Comparison of ENCODE assay signal across 9 cellular contexts in genomic region chr6:5763871-5764270, GRCh38.
DNase-seq lines count a peak whose midpoint lies in the region; ATAC-seq and TF ChIP-seq lines count a peak whose summit lies in the region.
"Had no signal": no experiment of that assay in that cellular context is flagged by ENCODE, and none has a peak within 500 bp of the region (broad histone marks: within the 10 kb centered on the region; RNA-seq: fewer than 3 reads in every experiment).

No MANE protein-coding gene starts in this region.

- H3K9me3 ChIP-seq in esophagus muscularis mucosa (no peaks in the 10 kb centered on the region), skeletal muscle satellite cell (replicated peaks; ENCODE audit: low read length) (no peaks in the 10 kb centered on the region), spleen (peaks cover 0 to 18% (median 6%) of the 10 kb centered on the region in 8 donors)
- H3K9me3 ChIP-seq: neutrophil had no signal

- intact Hi-C loops in esophagus muscularis mucosa (cut with DNase I) (no loop called here), spleen (cut with DNase I; ENCODE audit: low total_unique reads) (no loop called here)

- peak overlapping the region in 2 of 4 donors; percentile 2 for H3K4me3 ChIP-seq in esophagus muscularis mucosa
- no peak overlapping the region for H3K4me3 ChIP-seq in skeletal muscle satellite cell (ENCODE audit: low read length)
- H3K4me3 ChIP-seq in spleen, result no peak overlapping the region

- peaks cover 26 to 53% (median 43%) of the 10 kb centered on the region in 4 donors for H3K4me1 ChIP-seq in esophagus muscularis mucosa
- H3K4me1 ChIP-seq in skeletal muscle satellite cell (ENCODE audit: control insufficient read depth, insufficient read depth, low read length), result peaks cover 11% of the 10 kb centered on the region
- peaks cover 0 to 22% (median 0%) of the 10 kb centered on the region in 6 donors for H3K4me1 ChIP-seq in spleen

- no peak for TF ChIP-seq CTCF in esophagus muscularis mucosa (IDR thresholded peaks at IDR 0.05)
- TF ChIP-seq CTCF in spleen (IDR thresholded peaks at IDR 0.05 in 8 of 11, conservative IDR thresholded peaks at IDR 0.05 in 3 of 11), result no peak

- no peak for TF ChIP-seq POLR2A in esophagus muscularis mucosa (IDR thresholded peaks at IDR 0.05; ENCODE audit: low read depth)
- no peak for TF ChIP-seq POLR2A in spleen (IDR thresholded peaks at IDR 0.05)

- ATAC-seq in GM19025 (IDR thresholded peaks at IDR 0.05; ENCODE audit: low read depth, unreplicated experiment) (peak; percentile 17), HG03108 (IDR thresholded peaks at IDR 0.05; ENCODE audit: unreplicated experiment) (peak; percentile 49)

- H3K27ac ChIP-seq in esophagus muscularis mucosa (replicated peaks in 1 of 4), result peak overlapping the region; percentile 28 to 67 (median 63)
- no peak overlapping the region for H3K27ac ChIP-seq in spleen
- H3K27ac ChIP-seq: neutrophil had no signal

- no peak for TF ChIP-seq EP300 in esophagus muscularis mucosa (IDR thresholded peaks at IDR 0.05)

- DNase-seq in esophagus muscularis mucosa (ENCODE audit: extremely low spot score), result no peak
- no peak for DNase-seq in spleen
- no peak for DNase-seq in cerebellar nuclear complex (lab: John Stamatoyannopoulos, UW)
- DNase-seq in C1 segment of cervical spinal cord (lab: John Stamatoyannopoulos, UW), result no peak
- DNase-seq: activated CD8-positive, alpha-beta memory T cell treated with anti-CD3 and anti-CD28 coated beads, Interleukin-2, amount 50 U/mL, for 48 hours had no signal

- peak overlapping the region; percentile 3 for H3K9ac ChIP-seq in skeletal muscle satellite cell (ENCODE audit: low read depth, low read length)

- 89% methylated on average over 8 of the region's 8 CpGs for WGBS in esophagus muscularis mucosa
- 69 to 83% (median 79%) methylated on average over 8 of the region's 8 CpGs for WGBS in spleen, 5 donors

- no peaks in the 10 kb centered on the region for H3K36me3 ChIP-seq in esophagus muscularis mucosa
- H3K36me3 ChIP-seq in skeletal muscle satellite cell (ENCODE audit: insufficient read depth, low read length), result no peaks in the 10 kb centered on the region
- no peaks in the 10 kb centered on the region for H3K36me3 ChIP-seq in spleen
- H3K36me3 ChIP-seq: neutrophil had no signal

- H3K4me2 ChIP-seq in skeletal muscle satellite cell (ENCODE audit: low read length), result peak overlapping the region; percentile 17

- H3K27me3 ChIP-seq in esophagus muscularis mucosa (no peaks in the 10 kb centered on the region), skeletal muscle satellite cell (ENCODE audit: control insufficient read depth, insufficient read depth, low read length) (no peaks in the 10 kb centered on the region), spleen (replicated peaks in 1 of 7) (no peaks in the 10 kb centered on the region)
- H3K27me3 ChIP-seq: neutrophil had no signal

Comparison
In these comparisons a context has a peak if more than half of its experiments do, and no peak if none do; other contexts are left out.
1. H3K27ac ChIP-seq: peak in esophagus muscularis mucosa (4 of 4); none in spleen (0 of 8).